ENCODE assay signal across 24 cellular contexts in the genomic region with DNA sequence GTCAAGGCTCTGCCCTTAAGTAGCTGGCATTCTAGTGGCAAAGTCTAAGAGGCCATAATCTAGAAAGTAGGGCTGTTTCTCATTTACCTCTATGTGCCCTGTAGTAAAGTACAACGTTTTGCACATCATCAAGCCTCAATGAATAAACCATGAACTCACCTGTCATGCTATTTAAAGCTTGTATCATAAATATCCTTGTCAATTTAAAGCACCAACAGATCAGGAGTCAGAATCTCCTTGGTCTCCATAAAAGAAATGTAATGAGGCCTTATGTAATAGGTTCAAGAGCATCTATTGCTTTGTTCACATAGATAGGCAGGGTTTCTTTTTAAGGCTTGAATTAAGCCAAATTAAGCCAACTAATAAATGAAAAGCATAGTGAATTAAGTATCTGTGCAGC.
A peak's percentile ranks its signal among the peaks of the same experiment; 100 is the strongest.
DNase-seq lines count a peak whose midpoint lies in the region; ATAC-seq, FAIRE-seq and TF ChIP-seq lines count a peak whose summit lies in the region.
"Had no signal": no experiment of that assay in that cellular context is flagged by ENCODE, and none has a peak within 500 bp of the region (broad histone marks: within the 10 kb centered on the region; RNA-seq: fewer than 3 reads in every experiment).

No MANE protein-coding gene starts in this region.

- no peak for DNase-seq in GM19239 (ENCODE audit: insufficient read length, low spot score)
- DNase-seq in SJSA1 (ENCODE audit: low read depth in 1 of 2, low spot score in 2 of 2), result no peak
- DNase-seq in osteoblast (ENCODE audit: insufficient read length, low spot score, missing footprints), result no peak
- no peak for DNase-seq in stimulated activated naive B cell treated with anti-CD40 and anti-IgM and Interleukin-4, amounts not matched to agents 10 μg/mL and 1 μg/mL and 100 μg/mL, for 72 hours
- DNase-seq in cerebellum (ENCODE audit: low spot score), result no peak
- no peak for DNase-seq in NCI-H128 (lab: John Stamatoyannopoulos, UW; ENCODE audit: unreplicated experiment)
- DNase-seq in dermis blood vessel endothelial cell, result no peak
- DNase-seq: ACHN; BE2C; C1 segment of cervical spinal cord; CD4-positive, CD25-positive, alpha-beta regulatory T cell; CD8-positive, alpha-beta memory T cell; COR-L47; DMS 273 treated with DMSO at 0.1 percent for 48 hours; DMS53; DND-41; EL; HFFc6 had no signal

- no peak for TF ChIP-seq CTCF in osteoblast (IDR thresholded peaks at IDR 0.05; ENCODE audit: extremely low read depth, low read depth, low read length)

- peak overlapping the region; percentile 67 for H3K27ac Mint-ChIP-seq in stimulated activated naive B cell treated with anti-CD40 and anti-IgM and Interleukin-4, amounts not matched to agents 10 μg/mL and 1 μg/mL and 100 μg/mL, for 72 hours
- H3K27ac Mint-ChIP-seq: CD4-positive, CD25-positive, alpha-beta regulatory T cell; GM23338; HFFc6 had no signal

- no peak overlapping the region for H2AFZ ChIP-seq in osteoblast (ENCODE audit: low read length)
- H2AFZ ChIP-seq: GM23338 had no signal

- no peak overlapping the region for H3K4me3 Mint-ChIP-seq in stimulated activated naive B cell treated with anti-CD40 and anti-IgM and Interleukin-4, amounts not matched to agents 10 μg/mL and 1 μg/mL and 100 μg/mL, for 72 hours
- H3K4me3 Mint-ChIP-seq: CD4-positive, CD25-positive, alpha-beta regulatory T cell; CD8-positive, alpha-beta memory T cell; GM23338; HFFc6; IgD-negative memory B cell had no signal

- H3K9me3 ChIP-seq in SJSA1 (replicated peaks) (no peaks in the 10 kb centered on the region), osteoblast (ENCODE audit: low read depth, low read length) (no peaks in the 10 kb centered on the region)
- H3K9me3 ChIP-seq: BE2C had no signal

- H3K4me1 ChIP-seq in SJSA1 (replicated peaks) (peaks cover 34% of the 10 kb centered on the region), osteoblast (ENCODE audit: insufficient read depth, low read length) (peaks cover 31% of the 10 kb centered on the region)

- H3K27me3 ChIP-seq in SJSA1 (replicated peaks) (no peaks in the 10 kb centered on the region), osteoblast (ENCODE audit: insufficient read depth, low read length) (no peaks in the 10 kb centered on the region)
- H3K27me3 ChIP-seq: BE2C had no signal

- H3K27ac ChIP-seq in SJSA1, result peak overlapping the region; percentile 35
- peak overlapping the region; percentile 34 for H3K27ac ChIP-seq in osteoblast (ENCODE audit: low read depth, low read length)

- peak; percentile 53 for FAIRE-seq in GM19239 (lab: Jason Lieb, UNC)
- FAIRE-seq: GM12891, H54, HTR-8/SVneo had no signal

- H3K36me3 Mint-ChIP-seq in stimulated activated naive B cell treated with anti-CD40 and anti-IgM and Interleukin-4, amounts not matched to agents 10 μg/mL and 1 μg/mL and 100 μg/mL, for 72 hours, result peaks cover 16 to 33% of the 10 kb centered on the region in 2 donors

- peaks cover 33 to 37% of the 10 kb centered on the region in 2 donors for H3K4me1 Mint-ChIP-seq in stimulated activated naive B cell treated with anti-CD40 and anti-IgM and Interleukin-4, amounts not matched to agents 10 μg/mL and 1 μg/mL and 100 μg/mL, for 72 hours

- H3K79me2 ChIP-seq in osteoblast (ENCODE audit: insufficient read depth, low read length), result peaks cover 37% of the 10 kb centered on the region

- H3K4me2 ChIP-seq in osteoblast (ENCODE audit: insufficient read depth, low read length), result no peak overlapping the region
- H3K4me2 ChIP-seq: GM23338 had no signal

- ATAC-seq in stimulated activated naive B cell treated with anti-CD40 and anti-IgM and Interleukin-4, amounts not matched to agents 10 μg/mL and 1 μg/mL and 100 μg/mL, for 72 hours (replicated peaks), result no peak
- ATAC-seq: GM23338, HCT116 had no signal

- H3K4me3 ChIP-seq in SJSA1 (no peak overlapping the region), osteoblast (ENCODE audit: insufficient read depth, low read length) (no peak overlapping the region)
- H3K4me3 ChIP-seq: GM23338 had no signal

- peaks cover 0 to 2% of the 10 kb centered on the region in 2 donors for H3K9me3 Mint-ChIP-seq in stimulated activated naive B cell treated with anti-CD40 and anti-IgM and Interleukin-4, amounts not matched to agents 10 μg/mL and 1 μg/mL and 100 μg/mL, for 72 hours
- H3K9me3 Mint-ChIP-seq: CD4-positive, CD25-positive, alpha-beta regulatory T cell; CD8-positive, alpha-beta memory T cell; GM23338; HFFc6; IgD-negative memory B cell had no signal

- H3K36me3 ChIP-seq in SJSA1 (peaks cover 3% of the 10 kb centered on the region), osteoblast (ENCODE audit: insufficient read depth, low read length) (peaks cover 7% of the 10 kb centered on the region)
- H3K36me3 ChIP-seq: BE2C had no signal

- peaks cover 12% of the 10 kb centered on the region for H4K20me1 ChIP-seq in osteoblast (ENCODE audit: insufficient read depth, low read length)

- no peaks in the 10 kb centered on the region for H3K27me3 Mint-ChIP-seq in stimulated activated naive B cell treated with anti-CD40 and anti-IgM and Interleukin-4, amounts not matched to agents 10 μg/mL and 1 μg/mL and 100 μg/mL, for 72 hours
- H3K27me3 Mint-ChIP-seq: CD4-positive, CD25-positive, alpha-beta regulatory T cell; CD8-positive, alpha-beta memory T cell; IgD-negative memory B cell had no signal
